18 cellular contexts compared by ENCODE assay signal in genomic region chr10:49396666-49396999, GRCh38. TPM values are rescaled to one million over a fixed set of nuclear protein-coding genes. Genes with fewer than 3 reads are reported as not detected.
"Had no signal": no experiment of that assay in that cellular context is flagged by ENCODE, and none has a peak within 500 bp of the region (broad histone marks: within the 10 kb centered on the region; RNA-seq: fewer than 3 reads in every experiment).

No MANE protein-coding gene starts in this region.

- H3K4me3 Mint-ChIP-seq: activated naive CD4-positive, alpha-beta T cell treated with anti-CD3 and anti-CD28 coated beads for 36 hours; stimulated activated naive CD8-positive, alpha-beta T cell treated with anti-CD3 and anti-CD28 coated beads, Interleukin-15, Interleukin-2, amounts not matched to agents 100 ng/mL and 50 ng/mL, for 24 hours had no signal

- H3K36me3 ChIP-seq: pancreas, sigmoid colon, spleen, suprapubic skin, upper lobe of right lung had no signal

- H3K27ac Mint-ChIP-seq: activated naive CD4-positive, alpha-beta T cell treated with anti-CD3 and anti-CD28 coated beads for 36 hours; activated T-helper 2 cell treated with anti-CD3 and anti-CD28 coated beads, Interferon-gamma antibody, Interleukin-2, Interleukin-4, amounts not matched to agents 10 μg/mL and 5 μg/mL and 100 μg/mL, durations not matched to agents 14 hours and 24 hours and 36 hours; nephron progenitor cell; stimulated activated naive CD8-positive, alpha-beta T cell treated with anti-CD3 and anti-CD28 coated beads, Interleukin-15, Interleukin-2, amounts not matched to agents 100 ng/mL and 50 ng/mL, for 24 hours had no signal

- H3K9me3 ChIP-seq: pancreas, sigmoid colon, spleen, suprapubic skin, upper lobe of right lung had no signal

- ATAC-seq: activated CD4-positive, CD25-positive, alpha-beta regulatory T cell treated with anti-CD3 and anti-CD28 coated beads, Interleukin-2, amount 50 U/mL, for 24 hours; esophagus mucosa; upper lobe of right lung had no signal

- DNase-seq: activated naive CD4-positive, alpha-beta T cell treated with anti-CD3 and anti-CD28 coated beads for 36 hours; activated T-cell treated with anti-CD3 and anti-CD28 coated beads, Interleukin-2, amount 50 U/mL, for 1 hour; mesenchymal stem cell; sigmoid colon; spleen; T-helper 9 cell; upper lobe of right lung had no signal

- FAIRE-seq: astrocyte, pancreas had no signal

- H3K4me3 ChIP-seq: sigmoid colon, upper lobe of right lung had no signal

RNA-seq across cellular contexts. Expression of gene DRGX, which starts 0.7 kb away (rescaled TPM):
- total RNA-seq: activated naive CD4-positive, alpha-beta T cell treated with anti-CD3 and anti-CD28 coated beads for 36 hours; activated T-helper 2 cell treated with anti-CD3 and anti-CD28 coated beads, Interferon-gamma antibody, Interleukin-2, Interleukin-4, amounts not matched to agents 10 μg/mL and 5 μg/mL and 100 μg/mL, durations not matched to agents 14 hours and 24 hours and 36 hours; astrocyte; chondrocyte; dermis microvascular lymphatic vessel endothelial cell; esophagus mucosa; liver; pancreas; sigmoid colon; spleen; upper lobe of right lung had no signal
